1 cellular context compared by ENCODE assay signal in the genomic region with DNA sequence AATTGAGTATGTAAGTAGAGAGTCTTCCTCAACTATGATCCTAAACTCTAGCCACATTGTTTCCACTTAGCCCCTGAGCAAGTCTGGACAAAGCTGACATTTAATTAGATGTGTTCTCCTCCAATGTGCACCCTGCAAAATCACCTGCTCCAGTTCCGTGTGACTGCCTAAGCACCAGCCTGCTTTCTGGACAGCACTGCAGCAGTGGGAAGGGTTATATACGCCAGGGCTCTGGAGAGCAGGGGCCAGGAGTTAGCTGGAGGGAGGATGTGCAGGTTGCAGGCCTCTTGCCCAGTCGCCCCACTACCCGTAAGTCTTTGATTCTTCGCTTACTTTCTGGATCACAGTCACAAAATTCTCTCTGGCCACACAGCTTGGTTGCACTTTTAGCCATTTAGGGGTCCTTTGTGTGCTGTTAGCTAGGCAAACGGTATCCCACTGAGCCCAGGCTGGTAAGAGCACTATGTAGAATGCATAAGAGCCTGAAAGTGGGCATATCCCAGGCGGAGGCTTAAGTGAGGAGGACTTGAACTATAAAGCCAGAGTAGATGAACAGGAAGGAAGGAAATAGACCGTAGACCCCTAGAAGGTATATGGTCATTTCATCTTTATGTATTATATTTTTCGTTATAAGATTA.
TF ChIP-seq lines count a peak whose summit lies in the region.

No MANE protein-coding gene starts in this region.

TF ChIP-seq in WTC11, 78 proteins besides CTCF, POLR2A, EP300 and RAD21 (continued from another document):
- TF ChIP-seq, protein P1, sequence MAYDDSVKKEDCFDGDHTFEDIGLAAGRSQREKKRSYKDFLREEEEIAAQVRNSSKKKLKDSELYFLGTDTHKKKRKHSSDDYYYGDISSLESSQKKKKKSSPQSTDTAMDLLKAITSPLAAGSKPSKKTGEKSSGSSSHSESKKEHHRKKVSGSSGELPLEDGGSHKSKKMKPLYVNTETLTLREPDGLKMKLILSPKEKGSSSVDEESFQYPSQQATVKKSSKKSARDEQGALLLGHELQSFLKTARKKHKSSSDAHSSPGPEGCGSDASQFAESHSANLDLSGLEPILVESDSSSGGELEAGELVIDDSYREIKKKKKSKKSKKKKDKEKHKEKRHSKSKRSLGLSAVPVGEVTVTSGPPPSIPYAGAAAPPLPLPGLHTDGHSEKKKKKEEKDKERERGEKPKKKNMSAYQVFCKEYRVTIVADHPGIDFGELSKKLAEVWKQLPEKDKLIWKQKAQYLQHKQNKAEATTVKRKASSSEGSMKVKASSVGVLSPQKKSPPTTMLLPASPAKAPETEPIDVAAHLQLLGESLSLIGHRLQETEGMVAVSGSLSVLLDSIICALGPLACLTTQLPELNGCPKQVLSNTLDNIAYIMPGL (CRISPR knock-in tag; IDR thresholded peaks at IDR 0.05), result no peak
- TF ChIP-seq, protein P2, sequence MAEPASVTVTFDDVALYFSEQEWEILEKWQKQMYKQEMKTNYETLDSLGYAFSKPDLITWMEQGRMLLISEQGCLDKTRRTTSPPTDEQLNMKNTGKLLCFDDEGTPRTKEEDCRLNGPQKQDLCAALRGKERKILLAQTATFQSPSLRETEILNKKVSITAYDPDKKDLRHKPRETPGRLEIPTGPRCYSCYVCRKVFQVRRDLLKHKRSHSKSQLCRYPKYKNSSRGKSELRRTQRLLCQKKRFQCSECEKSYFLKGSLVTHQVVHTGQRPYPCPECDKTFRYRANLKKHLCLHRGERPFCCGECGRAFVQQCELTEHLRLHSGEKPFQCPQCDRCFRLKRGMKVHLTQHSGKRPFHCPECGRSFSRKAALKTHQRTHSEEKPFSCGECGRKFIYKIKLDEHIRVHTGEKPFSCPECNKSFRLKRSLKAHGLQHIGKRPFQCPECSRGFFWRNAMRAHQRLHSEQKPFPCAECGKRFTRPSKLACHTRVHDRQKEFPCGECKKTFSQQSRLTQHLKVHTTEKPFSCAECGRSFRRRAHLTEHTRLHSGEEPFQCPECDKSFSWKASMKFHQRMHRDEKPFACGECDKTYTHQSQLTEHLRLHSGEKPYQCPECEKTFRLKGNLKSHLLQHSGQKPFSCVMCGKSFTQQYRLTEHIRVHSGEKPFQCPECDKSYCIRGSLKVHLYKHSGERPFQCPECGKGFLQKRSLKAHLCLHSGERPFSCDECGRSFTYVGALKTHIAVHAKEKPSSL (CRISPR knock-in tag; conservative IDR thresholded peaks at IDR 0.05), result no peak
- TF ChIP-seq HMGA2 (CRISPR knock-in tag; IDR thresholded peaks at IDR 0.05), result no peak
- TF ChIP-seq FOXP1 (CRISPR knock-in tag; IDR thresholded peaks at IDR 0.05; ENCODE audit: borderline replicate concordance), result no peak
- no peak for TF ChIP-seq ZNF219 (CRISPR knock-in tag; IDR thresholded peaks at IDR 0.05; ENCODE audit: borderline replicate concordance)
- TF ChIP-seq ESRRA (CRISPR knock-in tag; IDR thresholded peaks at IDR 0.05; ENCODE audit: borderline replicate concordance), result no peak
- TF ChIP-seq NR1H2 (CRISPR knock-in tag; IDR thresholded peaks at IDR 0.05), result no peak
- no peak for TF ChIP-seq TEAD4 (CRISPR knock-in tag; IDR thresholded peaks at IDR 0.05)
- TF ChIP-seq ZNF138 (CRISPR knock-in tag; conservative IDR thresholded peaks at IDR 0.05), result no peak
- TF ChIP-seq NFE2L1 (CRISPR knock-in tag; IDR thresholded peaks at IDR 0.05), result no peak
- TF ChIP-seq, protein P3, sequence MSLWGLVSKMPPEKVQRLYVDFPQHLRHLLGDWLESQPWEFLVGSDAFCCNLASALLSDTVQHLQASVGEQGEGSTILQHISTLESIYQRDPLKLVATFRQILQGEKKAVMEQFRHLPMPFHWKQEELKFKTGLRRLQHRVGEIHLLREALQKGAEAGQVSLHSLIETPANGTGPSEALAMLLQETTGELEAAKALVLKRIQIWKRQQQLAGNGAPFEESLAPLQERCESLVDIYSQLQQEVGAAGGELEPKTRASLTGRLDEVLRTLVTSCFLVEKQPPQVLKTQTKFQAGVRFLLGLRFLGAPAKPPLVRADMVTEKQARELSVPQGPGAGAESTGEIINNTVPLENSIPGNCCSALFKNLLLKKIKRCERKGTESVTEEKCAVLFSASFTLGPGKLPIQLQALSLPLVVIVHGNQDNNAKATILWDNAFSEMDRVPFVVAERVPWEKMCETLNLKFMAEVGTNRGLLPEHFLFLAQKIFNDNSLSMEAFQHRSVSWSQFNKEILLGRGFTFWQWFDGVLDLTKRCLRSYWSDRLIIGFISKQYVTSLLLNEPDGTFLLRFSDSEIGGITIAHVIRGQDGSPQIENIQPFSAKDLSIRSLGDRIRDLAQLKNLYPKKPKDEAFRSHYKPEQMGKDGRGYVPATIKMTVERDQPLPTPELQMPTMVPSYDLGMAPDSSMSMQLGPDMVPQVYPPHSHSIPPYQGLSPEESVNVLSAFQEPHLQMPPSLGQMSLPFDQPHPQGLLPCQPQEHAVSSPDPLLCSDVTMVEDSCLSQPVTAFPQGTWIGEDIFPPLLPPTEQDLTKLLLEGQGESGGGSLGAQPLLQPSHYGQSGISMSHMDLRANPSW (CRISPR knock-in tag; conservative IDR thresholded peaks at IDR 0.05; ENCODE audit: low read depth), result no peak
